Comparison of ENCODE assay signal across 8 cellular contexts in the genomic region with DNA sequence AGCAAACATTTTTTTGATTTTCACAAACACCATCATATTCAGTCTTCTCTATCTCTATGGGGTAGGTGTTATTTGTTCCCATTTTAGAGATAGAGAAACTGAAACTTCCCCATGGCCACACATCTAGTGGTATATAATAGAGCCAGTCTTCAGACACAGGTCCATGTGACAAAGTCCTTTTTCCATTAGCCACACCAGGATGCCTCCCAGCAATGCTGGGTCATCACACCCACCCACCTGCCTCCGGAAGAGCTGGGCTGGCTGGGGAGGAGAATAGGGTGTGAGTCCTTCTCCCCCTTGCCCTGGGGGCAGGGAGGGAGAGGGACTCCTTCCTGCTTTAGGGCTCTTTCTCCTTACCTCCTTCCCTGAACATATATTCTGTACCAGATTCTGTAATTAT. TPM values are rescaled to one million over a fixed set of nuclear protein-coding genes. Genes with fewer than 3 reads are reported as not detected.
DNase-seq lines count a peak whose midpoint lies in the region; ATAC-seq and TF ChIP-seq lines count a peak whose summit lies in the region.

No MANE protein-coding gene starts in this region.

- CTCF ChIA-PET in CD8-positive, alpha-beta T cell (lab: Charles Lee) = no interaction called here
- CTCF ChIA-PET in GM10248 (lab: Yijun Ruan, JAX) = interaction anchor here (0.9 kb wide), 1 partner anchor 578 kb away, joined by 3 read pairs; no protein-coding TSS in a partner anchor

- H3K4me3 Mint-ChIP-seq in CD8-positive, alpha-beta T cell = peak overlapping the region; percentile 61
- peak overlapping the region; percentile 35 for H3K4me3 Mint-ChIP-seq in activated naive CD8-positive, alpha-beta T cell treated with anti-CD3 and anti-CD28 coated beads, Interleukin-2, amount 50 U/mL, for 24 hours
- H3K4me3 Mint-ChIP-seq in naive thymus-derived CD8-positive, alpha-beta T cell = peak overlapping the region in 6 of 10 donors; percentile 37 to 81 (median 47)

- H3K4me1 Mint-ChIP-seq in CD8-positive, alpha-beta T cell (ENCODE audit: low read depth) = peaks cover 33% of the 10 kb centered on the region
- H3K4me1 Mint-ChIP-seq in activated naive CD8-positive, alpha-beta T cell treated with anti-CD3 and anti-CD28 coated beads, Interleukin-2, amount 50 U/mL, for 24 hours = peaks cover 36% of the 10 kb centered on the region
- H3K4me1 Mint-ChIP-seq in naive thymus-derived CD8-positive, alpha-beta T cell = peaks cover 11 to 45% (median 33%) of the 10 kb centered on the region in 4 donors

- intact Hi-C loops in CD8-positive, alpha-beta T cell (cut with DNase I, micrococcal nuclease) = loop anchor here in 1 of 2 experiments (1.0 kb wide), 1 partner anchor 26 kb away; no protein-coding TSS in a partner anchor

- H3K9me2 ChIP-seq in MM.1S (replicated peaks; ENCODE audit: insufficient read depth, low read length) = no peaks in the 10 kb centered on the region

- H3K4me2 ChIP-seq in MM.1S (ENCODE audit: low read depth, low read length) = no peak overlapping the region; the same call in 1 of the 2 replicates

- no peak for DNase-seq in CD8-positive, alpha-beta T cell
- peak; percentile 23 for DNase-seq in MM.1S
- peak; percentile 14 for DNase-seq in activated naive CD8-positive, alpha-beta T cell treated with anti-CD3 and anti-CD28 coated beads, Interleukin-2, amount 50 U/mL, for 24 hours
- DNase-seq in naive thymus-derived CD8-positive, alpha-beta T cell = no peak
- DNase-seq in activated CD4-positive, alpha-beta T cell treated with anti-CD3 and anti-CD28 coated beads for 1 hour = no peak
- no peak for DNase-seq in activated CD4-positive, CD25-positive, alpha-beta regulatory T cell treated with anti-CD3 and anti-CD28 coated beads, Interleukin-2, amount 50 U/mL, for 72 hours
- no peak for DNase-seq in GM10248 (ENCODE audit: extremely low spot score)

- H4K20me1 ChIP-seq in MM.1S (ENCODE audit: insufficient read depth, low read length) = no peaks in the 10 kb centered on the region

- H3K27ac ChIP-seq in CD8-positive, alpha-beta T cell (ENCODE audit: low read depth, low read length) = no peak overlapping the region
- H3K27ac ChIP-seq in MM.1S (ENCODE audit: low read length) = no peak overlapping the region

- H2AFZ ChIP-seq in MM.1S (ENCODE audit: low read length) = 0 out of 2 replicates have a peak overlapping the region, but pooled peaks have one; percentile 14

- H3K27me3 ChIP-seq in CD8-positive, alpha-beta T cell (ENCODE audit: insufficient read depth, low read length) = no peaks in the 10 kb centered on the region
- H3K27me3 ChIP-seq in MM.1S (replicated peaks; ENCODE audit: insufficient read depth, low read length) = no peaks in the 10 kb centered on the region

- H3K36me3 Mint-ChIP-seq in CD8-positive, alpha-beta T cell = no peaks in the 10 kb centered on the region
- no peaks in the 10 kb centered on the region for H3K36me3 Mint-ChIP-seq in activated naive CD8-positive, alpha-beta T cell treated with anti-CD3 and anti-CD28 coated beads, Interleukin-2, amount 50 U/mL, for 24 hours (ENCODE audit: low read depth)
- no peaks in the 10 kb centered on the region for H3K36me3 Mint-ChIP-seq in naive thymus-derived CD8-positive, alpha-beta T cell

- H3F3A ChIP-seq in MM.1S (ENCODE audit: insufficient read depth, low read length) = no peaks in the 10 kb centered on the region

- no peaks in the 10 kb centered on the region for H3K79me2 ChIP-seq in MM.1S (ENCODE audit: low read length)

- no peaks in the 10 kb centered on the region for H3K9me3 ChIP-seq in CD8-positive, alpha-beta T cell (ENCODE audit: low read length)
- no peaks in the 10 kb centered on the region for H3K9me3 ChIP-seq in MM.1S (replicated peaks; ENCODE audit: insufficient read depth, low read length)

- ATAC-seq in CD8-positive, alpha-beta T cell = peak; percentile 12
- ATAC-seq in activated naive CD8-positive, alpha-beta T cell treated with anti-CD3 and anti-CD28 coated beads, Interleukin-2, amount 50 U/mL, for 24 hours = peak; percentile 55
- no peak for ATAC-seq in naive thymus-derived CD8-positive, alpha-beta T cell
- ATAC-seq in GM18867 (IDR thresholded peaks at IDR 0.05; ENCODE audit: unreplicated experiment) = no peak

- POLR2A ChIA-PET in CD8-positive, alpha-beta T cell (lab: Charles Lee) = no interaction called here
- POLR2A ChIA-PET in naive thymus-derived CD8-positive, alpha-beta T cell (lab: Charles Lee) = no interaction called here
- POLR2A ChIA-PET in GM10248 (lab: Yijun Ruan, JAX) = no interaction called here

- H3K9me3 Mint-ChIP-seq in CD8-positive, alpha-beta T cell = no peaks in the 10 kb centered on the region
- H3K9me3 Mint-ChIP-seq in activated naive CD8-positive, alpha-beta T cell treated with anti-CD3 and anti-CD28 coated beads, Interleukin-2, amount 50 U/mL, for 24 hours = no peaks in the 10 kb centered on the region
- no peaks in the 10 kb centered on the region for H3K9me3 Mint-ChIP-seq in naive thymus-derived CD8-positive, alpha-beta T cell

- H3K9ac ChIP-seq in MM.1S (ENCODE audit: low read length) = no peak overlapping the region

- H3K4me1 ChIP-seq in CD8-positive, alpha-beta T cell (ENCODE audit: insufficient read depth, low read length) = peaks cover 33% of the 10 kb centered on the region
- peaks cover 9% of the 10 kb centered on the region; the same call in 1 of the 2 replicates for H3K4me1 ChIP-seq in MM.1S (ENCODE audit: low read length)

- no peaks in the 10 kb centered on the region for H3K36me3 ChIP-seq in CD8-positive, alpha-beta T cell (ENCODE audit: insufficient read depth, low read length)
- no peaks in the 10 kb centered on the region for H3K36me3 ChIP-seq in MM.1S (replicated peaks; ENCODE audit: insufficient read depth, low read length)

- H3K4me3 ChIP-seq in CD8-positive, alpha-beta T cell (ENCODE audit: low read depth, low read length) = no peak overlapping the region
- H3K4me3 ChIP-seq in MM.1S (ENCODE audit: low read length) = no peak overlapping the region

- no peaks in the 10 kb centered on the region for H3K27me3 Mint-ChIP-seq in CD8-positive, alpha-beta T cell (ENCODE audit: low read depth)
- no peaks in the 10 kb centered on the region for H3K27me3 Mint-ChIP-seq in activated naive CD8-positive, alpha-beta T cell treated with anti-CD3 and anti-CD28 coated beads, Interleukin-2, amount 50 U/mL, for 24 hours
- peaks cover 0 to 3% (median 0%) of the 10 kb centered on the region in 5 donors for H3K27me3 Mint-ChIP-seq in naive thymus-derived CD8-positive, alpha-beta T cell

- TF ChIP-seq CTCF in CD8-positive, alpha-beta T cell (IDR thresholded peaks at IDR 0.05) = no peak
- no peak for TF ChIP-seq CTCF in MM.1S (IDR thresholded peaks at IDR 0.05; ENCODE audit: low read length)
- TF ChIP-seq CTCF in GM10248 (IDR thresholded peaks at IDR 0.05; ENCODE audit: control extremely low read depth, extremely low read depth, low read depth, missing control alignments) = no peak

- peak overlapping the region; percentile 82 for H3K27ac Mint-ChIP-seq in CD8-positive, alpha-beta T cell
- H3K27ac Mint-ChIP-seq in activated naive CD8-positive, alpha-beta T cell treated with anti-CD3 and anti-CD28 coated beads, Interleukin-2, amount 50 U/mL, for 24 hours = peak overlapping the region; percentile 76
- H3K27ac Mint-ChIP-seq in naive thymus-derived CD8-positive, alpha-beta T cell = peak overlapping the region in 7 of 10 donors; percentile 57 to 86 (median 75)

RNA-seq across cellular contexts. Expression of gene SOX13, which starts 29.8 kb away (rescaled TPM):
- total RNA-seq in CD8-positive, alpha-beta T cell = 1 to 10 TPM; 2.0 to 2.4 TPM
- total RNA-seq in naive thymus-derived CD8-positive, alpha-beta T cell = under 1 TPM; 0.29 to 0.77 TPM
- polyA plus RNA-seq in naive thymus-derived CD8-positive, alpha-beta T cell = under 1 TPM in 2 of 3 donors, not detected in 1; 0.32 to 0.50 TPM

RNA-seq across cellular contexts. Expression of gene ETNK2, which starts 49.1 kb away (rescaled TPM):
- 10 to 100 TPM; 13.4 to 17.0 TPM for total RNA-seq in CD8-positive, alpha-beta T cell
- total RNA-seq in naive thymus-derived CD8-positive, alpha-beta T cell = 1 to 10 TPM; 4.2 to 5.2 TPM
- polyA plus RNA-seq in naive thymus-derived CD8-positive, alpha-beta T cell = 1 to 10 TPM; 3.8 to 4.2 (median 4.2) TPM

Comparison
In these comparisons a context has a peak if more than half of its experiments do, and no peak if none do; other contexts are left out.
1. ATAC-seq: peak in CD8-positive, alpha-beta T cell (single experiment) and activated naive CD8-positive, alpha-beta T cell treated with anti-CD3 and anti-CD28 coated beads, Interleukin-2, amount 50 U/mL, for 24 hours (single experiment); none in naive thymus-derived CD8-positive, alpha-beta T cell (0 of 2) and GM18867 (single experiment).
2. DNase-seq: peak in MM.1S (single experiment) and activated naive CD8-positive, alpha-beta T cell treated with anti-CD3 and anti-CD28 coated beads, Interleukin-2, amount 50 U/mL, for 24 hours (single experiment); none in CD8-positive, alpha-beta T cell (0 of 7), naive thymus-derived CD8-positive, alpha-beta T cell (0 of 10), activated CD4-positive, alpha-beta T cell treated with anti-CD3 and anti-CD28 coated beads for 1 hour (single experiment), activated CD4-positive, CD25-positive, alpha-beta regulatory T cell treated with anti-CD3 and anti-CD28 coated beads, Interleukin-2, amount 50 U/mL, for 72 hours (single experiment) and GM10248 (single experiment).
3. Peak in every context shown above with its lines, with median percentiles within 50 percentile points of each other: H3K27ac Mint-ChIP-seq and H3K4me3 Mint-ChIP-seq.